ENCODE assay signal across 1 cellular context in the genomic region with DNA sequence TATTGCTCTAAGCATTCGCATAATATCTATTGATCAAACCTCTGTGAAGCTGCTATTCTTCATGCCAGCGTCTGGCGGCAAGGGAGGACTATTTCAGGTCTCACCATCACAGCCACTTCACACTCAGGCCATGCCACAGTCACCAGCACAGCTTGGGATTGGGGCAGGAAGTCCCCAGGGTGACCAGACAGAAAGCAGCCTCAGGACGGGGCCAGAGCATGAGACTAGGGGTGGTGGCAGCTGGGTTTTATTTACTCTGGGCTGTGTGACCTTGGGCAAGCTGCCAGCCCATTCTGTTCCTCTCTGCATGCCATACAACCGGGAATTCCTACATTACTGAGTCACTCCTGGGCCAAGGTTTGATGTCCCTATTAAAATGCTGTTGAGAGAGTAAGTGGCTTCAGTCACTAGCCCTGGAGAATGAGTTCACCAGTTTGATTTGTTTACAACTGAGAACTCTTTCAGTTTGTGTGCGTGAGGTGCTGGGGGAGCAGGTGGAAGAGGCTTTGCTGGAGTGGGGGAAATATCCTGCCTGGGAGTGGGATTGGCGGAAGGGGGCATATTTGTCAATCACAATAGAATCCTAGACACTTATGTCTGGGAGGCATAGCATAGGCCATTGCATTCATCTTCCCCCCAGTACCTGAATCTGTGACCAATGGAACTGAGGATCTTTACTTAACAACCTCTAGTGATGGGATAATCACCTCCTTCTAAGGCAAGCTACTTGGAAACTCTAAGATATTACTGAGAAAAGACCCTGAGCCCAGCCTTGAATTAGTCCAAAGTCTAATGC.
TF ChIP-seq lines count a peak whose summit lies in the region.

No MANE protein-coding gene starts in this region.

TF ChIP-seq in HepG2, 621 proteins besides CTCF, POLR2A, EP300 and RAD21 (continued from another document and continues in another):
- peak; percentile 95 for TF ChIP-seq PHF21A (CRISPR knock-in tag; IDR thresholded peaks at IDR 0.05)
- no peak for TF ChIP-seq ZNF749 (CRISPR knock-in tag; IDR thresholded peaks at IDR 0.05; ENCODE audit: borderline replicate concordance)
- 0 out of 2 replicates have a peak, but pooled peaks have one; percentile 31 for TF ChIP-seq ZNF44 (CRISPR knock-in tag; IDR thresholded peaks at IDR 0.05)
- TF ChIP-seq GABPB1 (CRISPR knock-in tag; IDR thresholded peaks at IDR 0.05), result peak; percentile 59
- no peak; the same call in 1 of the 2 replicates for TF ChIP-seq ZNF230 (CRISPR knock-in tag; IDR thresholded peaks at IDR 0.05)
- TF ChIP-seq KLF13 (CRISPR knock-in tag; IDR thresholded peaks at IDR 0.05), result no peak
- TF ChIP-seq, protein P1, sequence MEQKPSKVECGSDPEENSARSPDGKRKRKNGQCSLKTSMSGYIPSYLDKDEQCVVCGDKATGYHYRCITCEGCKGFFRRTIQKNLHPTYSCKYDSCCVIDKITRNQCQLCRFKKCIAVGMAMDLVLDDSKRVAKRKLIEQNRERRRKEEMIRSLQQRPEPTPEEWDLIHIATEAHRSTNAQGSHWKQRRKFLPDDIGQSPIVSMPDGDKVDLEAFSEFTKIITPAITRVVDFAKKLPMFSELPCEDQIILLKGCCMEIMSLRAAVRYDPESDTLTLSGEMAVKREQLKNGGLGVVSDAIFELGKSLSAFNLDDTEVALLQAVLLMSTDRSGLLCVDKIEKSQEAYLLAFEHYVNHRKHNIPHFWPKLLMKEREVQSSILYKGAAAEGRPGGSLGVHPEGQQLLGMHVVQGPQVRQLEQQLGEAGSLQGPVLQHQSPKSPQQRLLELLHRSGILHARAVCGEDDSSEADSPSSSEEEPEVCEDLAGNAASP (CRISPR knock-in tag; IDR thresholded peaks at IDR 0.05; ENCODE audit: borderline replicate concordance), result no peak; the same call in 1 of the 2 replicates
- peak; percentile 87 for TF ChIP-seq ZNF317 (CRISPR knock-in tag; IDR thresholded peaks at IDR 0.05)
- no peak for TF ChIP-seq ZNF234 (CRISPR knock-in tag; conservative IDR thresholded peaks at IDR 0.05)
- TF ChIP-seq HIVEP1 (CRISPR knock-in tag; IDR thresholded peaks at IDR 0.05), result peak; percentile 75
- TF ChIP-seq HINFP (CRISPR knock-in tag; IDR thresholded peaks at IDR 0.05; ENCODE audit: low read depth), result peak; percentile 46; the same call in 1 of the 2 replicates
- TF ChIP-seq SOX5 (CRISPR knock-in tag; IDR thresholded peaks at IDR 0.05; ENCODE audit: borderline replicate concordance), result peak; percentile 91
- no peak for TF ChIP-seq ZNF530 (CRISPR knock-in tag; IDR thresholded peaks at IDR 0.05; ENCODE audit: low read depth)
- no peak for TF ChIP-seq ZNF253 (CRISPR knock-in tag; IDR thresholded peaks at IDR 0.05; ENCODE audit: borderline replicate concordance)
- no peak; the same call in 1 of the 2 replicates for TF ChIP-seq ZNF546 (CRISPR knock-in tag; conservative IDR thresholded peaks at IDR 0.05)
- TF ChIP-seq KAT7 (CRISPR knock-in tag; IDR thresholded peaks at IDR 0.05; ENCODE audit: borderline replicate concordance), result no peak; the same call in 1 of the 2 replicates
- TF ChIP-seq IKZF4 (CRISPR knock-in tag; IDR thresholded peaks at IDR 0.05; ENCODE audit: borderline replicate concordance, low read depth, not compliant biosample characterization), result no peak
- TF ChIP-seq ZFP36 (IDR thresholded peaks at IDR 0.05; ENCODE audit: borderline replicate concordance, low read depth, low read length, partially characterized antibody), result peak; percentile 95
- no peak for TF ChIP-seq SRSF9 (IDR thresholded peaks at IDR 0.05; ENCODE audit: borderline replicate concordance, insufficient read depth, low read depth, low read length, poor library complexity, severe bottlenecking)
- peak; percentile 82 for TF ChIP-seq ERF (CRISPR knock-in tag; IDR thresholded peaks at IDR 0.05)
- TF ChIP-seq ZNF180 (CRISPR knock-in tag; IDR thresholded peaks at IDR 0.05; ENCODE audit: borderline replicate concordance, low read depth), result no peak
- peak; percentile 58 for TF ChIP-seq TBL1XR1 (IDR thresholded peaks at IDR 0.05; ENCODE audit: borderline replicate concordance, low read length, partially characterized antibody)
- peak; percentile 80 for TF ChIP-seq RXRA (CRISPR knock-in tag; IDR thresholded peaks at IDR 0.05)
- TF ChIP-seq ZHX2 (IDR thresholded peaks at IDR 0.05; ENCODE audit: low read depth), result no peak
- no peak for TF ChIP-seq ZHX2 (CRISPR knock-in tag; IDR thresholded peaks at IDR 0.05; ENCODE audit: borderline replicate concordance)
- peak; percentile 59; the same call in 1 of the 2 replicates for TF ChIP-seq ZNF761 (CRISPR knock-in tag; conservative IDR thresholded peaks at IDR 0.05)
- TF ChIP-seq, protein P2, sequence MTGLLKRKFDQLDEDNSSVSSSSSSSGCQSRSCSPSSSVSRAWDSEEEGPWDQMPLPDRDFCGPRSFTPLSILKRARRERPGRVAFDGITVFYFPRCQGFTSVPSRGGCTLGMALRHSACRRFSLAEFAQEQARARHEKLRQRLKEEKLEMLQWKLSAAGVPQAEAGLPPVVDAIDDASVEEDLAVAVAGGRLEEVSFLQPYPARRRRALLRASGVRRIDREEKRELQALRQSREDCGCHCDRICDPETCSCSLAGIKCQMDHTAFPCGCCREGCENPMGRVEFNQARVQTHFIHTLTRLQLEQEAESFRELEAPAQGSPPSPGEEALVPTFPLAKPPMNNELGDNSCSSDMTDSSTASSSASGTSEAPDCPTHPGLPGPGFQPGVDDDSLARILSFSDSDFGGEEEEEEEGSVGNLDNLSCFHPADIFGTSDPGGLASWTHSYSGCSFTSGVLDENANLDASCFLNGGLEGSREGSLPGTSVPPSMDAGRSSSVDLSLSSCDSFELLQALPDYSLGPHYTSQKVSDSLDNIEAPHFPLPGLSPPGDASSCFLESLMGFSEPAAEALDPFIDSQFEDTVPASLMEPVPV (CRISPR knock-in tag; IDR thresholded peaks at IDR 0.05), result no peak
- no peak for TF ChIP-seq SNRNP70 (IDR thresholded peaks at IDR 0.05; ENCODE audit: low read depth, low read length)
- TF ChIP-seq ATF1 (CRISPR knock-in tag; IDR thresholded peaks at IDR 0.05), result peak; percentile 46; the same call in 1 of the 2 replicates
- peak; percentile 89; the same call in 1 of the 2 replicates for TF ChIP-seq MEIS1 (CRISPR knock-in tag; IDR thresholded peaks at IDR 0.05; ENCODE audit: borderline replicate concordance)
- TF ChIP-seq MTA3 (CRISPR knock-in tag; IDR thresholded peaks at IDR 0.05), result no peak
- TF ChIP-seq ZNF138 (CRISPR knock-in tag; IDR thresholded peaks at IDR 0.05; ENCODE audit: low read depth), result 0 out of 2 replicates have a peak, but pooled peaks have one; percentile 51
- TF ChIP-seq HMGA1 (CRISPR knock-in tag; conservative IDR thresholded peaks at IDR 0.05), result no peak
- TF ChIP-seq REXO4 (CRISPR knock-in tag; IDR thresholded peaks at IDR 0.05; ENCODE audit: borderline replicate concordance), result no peak
- peak; percentile 75; the same call in 1 of the 2 replicates for TF ChIP-seq ZNF350 (CRISPR knock-in tag; IDR thresholded peaks at IDR 0.05; ENCODE audit: borderline replicate concordance, low read depth)
- no peak for TF ChIP-seq KLF11 (CRISPR knock-in tag; IDR thresholded peaks at IDR 0.05)
- no peak for TF ChIP-seq NR2F1 (CRISPR knock-in tag; IDR thresholded peaks at IDR 0.05)
- TF ChIP-seq, protein P3, sequence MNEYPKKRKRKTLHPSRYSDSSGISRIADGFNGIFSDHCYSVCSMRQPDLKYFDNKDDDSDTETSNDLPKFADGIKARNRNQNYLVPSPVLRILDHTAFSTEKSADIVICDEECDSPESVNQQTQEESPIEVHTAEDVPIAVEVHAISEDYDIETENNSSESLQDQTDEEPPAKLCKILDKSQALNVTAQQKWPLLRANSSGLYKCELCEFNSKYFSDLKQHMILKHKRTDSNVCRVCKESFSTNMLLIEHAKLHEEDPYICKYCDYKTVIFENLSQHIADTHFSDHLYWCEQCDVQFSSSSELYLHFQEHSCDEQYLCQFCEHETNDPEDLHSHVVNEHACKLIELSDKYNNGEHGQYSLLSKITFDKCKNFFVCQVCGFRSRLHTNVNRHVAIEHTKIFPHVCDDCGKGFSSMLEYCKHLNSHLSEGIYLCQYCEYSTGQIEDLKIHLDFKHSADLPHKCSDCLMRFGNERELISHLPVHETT (CRISPR knock-in tag; conservative IDR thresholded peaks at IDR 0.05), result no peak
- TF ChIP-seq ZNF501 (CRISPR knock-in tag; IDR thresholded peaks at IDR 0.05), result 0 out of 2 replicates have a peak, but pooled peaks have one; percentile 55
- no peak for TF ChIP-seq NR3C1 (CRISPR knock-in tag; IDR thresholded peaks at IDR 0.05)
- no peak for TF ChIP-seq TCF7L2 (IDR thresholded peaks at IDR 0.05; ENCODE audit: low read depth, low read length)
- TF ChIP-seq, protein P4, sequence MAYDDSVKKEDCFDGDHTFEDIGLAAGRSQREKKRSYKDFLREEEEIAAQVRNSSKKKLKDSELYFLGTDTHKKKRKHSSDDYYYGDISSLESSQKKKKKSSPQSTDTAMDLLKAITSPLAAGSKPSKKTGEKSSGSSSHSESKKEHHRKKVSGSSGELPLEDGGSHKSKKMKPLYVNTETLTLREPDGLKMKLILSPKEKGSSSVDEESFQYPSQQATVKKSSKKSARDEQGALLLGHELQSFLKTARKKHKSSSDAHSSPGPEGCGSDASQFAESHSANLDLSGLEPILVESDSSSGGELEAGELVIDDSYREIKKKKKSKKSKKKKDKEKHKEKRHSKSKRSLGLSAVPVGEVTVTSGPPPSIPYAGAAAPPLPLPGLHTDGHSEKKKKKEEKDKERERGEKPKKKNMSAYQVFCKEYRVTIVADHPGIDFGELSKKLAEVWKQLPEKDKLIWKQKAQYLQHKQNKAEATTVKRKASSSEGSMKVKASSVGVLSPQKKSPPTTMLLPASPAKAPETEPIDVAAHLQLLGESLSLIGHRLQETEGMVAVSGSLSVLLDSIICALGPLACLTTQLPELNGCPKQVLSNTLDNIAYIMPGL (CRISPR knock-in tag; IDR thresholded peaks at IDR 0.05; ENCODE audit: borderline replicate concordance in 1 of 2, low read depth in 1 of 2), result peak; percentile 38 to 49; a peak in 1 of 4 replicates
- TF ChIP-seq ZNF614 (CRISPR knock-in tag; IDR thresholded peaks at IDR 0.05; ENCODE audit: borderline replicate concordance), result peak; percentile 69
- peak; percentile 88; the same call in 1 of the 2 replicates for TF ChIP-seq ETV5 (CRISPR knock-in tag; IDR thresholded peaks at IDR 0.05; ENCODE audit: borderline replicate concordance)
- TF ChIP-seq XRCC5 (optimal IDR thresholded peaks at IDR 0.05; ENCODE audit: low read length), result peak; percentile 16
- 0 out of 2 replicates have a peak, but pooled peaks have one; percentile 49 for TF ChIP-seq ZBTB10 (CRISPR knock-in tag; IDR thresholded peaks at IDR 0.05; ENCODE audit: borderline replicate concordance)
